ENCODE assay signal across 9 cellular contexts in genomic region chr7:155300641-155301452, GRCh38. TPM values are rescaled to one million over a fixed set of nuclear protein-coding genes. Genes with fewer than 3 reads are reported as not detected.
DNase-seq lines count a peak whose midpoint lies in the region; ATAC-seq and TF ChIP-seq lines count a peak whose summit lies in the region.
"Had no signal": no experiment of that assay in that cellular context is flagged by ENCODE, and none has a peak within 500 bp of the region (broad histone marks: within the 10 kb centered on the region; RNA-seq: fewer than 3 reads in every experiment).

No MANE protein-coding gene starts in this region.

- H3K27ac ChIP-seq in trophoblast cell (ENCODE audit: low read depth, low read length) (no peak overlapping the region), right cardiac atrium (ENCODE audit: low read length) (no peak overlapping the region)

- H3K23ac ChIP-seq in trophoblast cell (ENCODE audit: low read length) = no peak overlapping the region

- H3K4ac ChIP-seq in trophoblast cell (ENCODE audit: low read depth, low read length) = peak overlapping the region; percentile 43

- no peak overlapping the region for H2BK120ac ChIP-seq in trophoblast cell (ENCODE audit: insufficient read depth, low read length, poor library complexity)

- no peak overlapping the region for H4K8ac ChIP-seq in trophoblast cell (ENCODE audit: low read depth, low read length)

- TF ChIP-seq CTCF in endothelial cell (IDR thresholded peaks at IDR 0.05; ENCODE audit: unreplicated experiment) = no peak

- H3K4me3 Mint-ChIP-seq in T-cell = peak overlapping the region; percentile 20 to 75 (median 40)
- peak overlapping the region; percentile 47 for H3K4me3 Mint-ChIP-seq in endothelial cell (ENCODE audit: unreplicated experiment)

- no peak overlapping the region for H2AFZ ChIP-seq in trophoblast cell (ENCODE audit: insufficient read depth, low read length, poor library complexity)

- H2BK5ac ChIP-seq in trophoblast cell (ENCODE audit: low read depth, low read length, poor library complexity) = no peak overlapping the region

- no peak overlapping the region for H2BK12ac ChIP-seq in trophoblast cell (ENCODE audit: low read length)

- peaks cover 12 to 16% of the 10 kb centered on the region in 2 experiments for H3K4me1 ChIP-seq in trophoblast cell (ENCODE audit: control insufficient read depth in 1 of 2, insufficient read depth in 2 of 2, low read length in 2 of 2)
- H3K4me1 ChIP-seq in right cardiac atrium (ENCODE audit: control insufficient read depth, insufficient read depth, low read length) = peaks cover 4% of the 10 kb centered on the region

- H3K9me3 ChIP-seq in trophoblast cell (ENCODE audit: insufficient read depth, low read depth, low read length) (peaks cover 2% of the 10 kb centered on the region), right cardiac atrium (ENCODE audit: control insufficient read depth, low read length) (no peaks in the 10 kb centered on the region)

- H4K91ac ChIP-seq in trophoblast cell (ENCODE audit: low read depth, low read length) = no peak overlapping the region

- no peak overlapping the region for H2AK5ac ChIP-seq in trophoblast cell (ENCODE audit: low read length)

- H3K27me3 ChIP-seq in trophoblast cell (ENCODE audit: insufficient read depth, low read length) (no peaks in the 10 kb centered on the region), right cardiac atrium (ENCODE audit: control insufficient read depth, insufficient read depth) (no peaks in the 10 kb centered on the region)

- peak overlapping the region; percentile 92 for H3K4me3 ChIP-seq in GM08714 (ENCODE audit: low read length)
- no peak overlapping the region for H3K4me3 ChIP-seq in trophoblast cell (ENCODE audit: low read depth, low read length)
- H3K4me3 ChIP-seq in right cardiac atrium (ENCODE audit: low read length) = no peak overlapping the region

- POLR2A ChIA-PET in T-cell (lab: Charles Lee) = no interaction called here
- POLR2A ChIA-PET in HEK293T (lab: Yijun Ruan, JAX) = interaction anchor here (1.5 kb wide), 1 partner anchor 94 kb away, joined by 6 read pairs; no protein-coding TSS in a partner anchor

- H3K36me3 Mint-ChIP-seq in T-cell = peaks cover 34% of the 10 kb centered on the region
- H3K36me3 Mint-ChIP-seq in endothelial cell (ENCODE audit: low read depth, unreplicated experiment) = peaks cover 36% of the 10 kb centered on the region

- intact Hi-C loops in right cardiac atrium (cut with DNase I) = no loop called here

- no CpG with 5 or more reads among the region's 11 CpGs for WGBS in trophoblast cell (ENCODE audit: extremely low coverage, insufficient coverage, insufficient read length)
- 58% methylated on average over 11 of the region's 11 CpGs for WGBS in right cardiac atrium

- DNase-seq in T-cell (peak in 8 of 34 experiments; percentile 3 to 34 (median 10)), endothelial cell (ENCODE audit: low spot score) (no peak), trophoblast cell (no peak), H4 (ENCODE audit: low spot score) (no peak), HEK293T (ENCODE audit: extremely low spot score) (no peak), amniotic stem cell (lab: John Stamatoyannopoulos, UW) (no peak), right cardiac atrium (no peak)
- DNase-seq: NCI-H82 had no signal

- peaks cover 16 to 27% of the 10 kb centered on the region in 2 experiments for H3K36me3 ChIP-seq in trophoblast cell (ENCODE audit: control insufficient read depth in 1 of 2, insufficient read depth in 2 of 2, low read length in 2 of 2)

- H3K27me3 Mint-ChIP-seq in T-cell = no peaks in the 10 kb centered on the region
- peaks cover 3% of the 10 kb centered on the region for H3K27me3 Mint-ChIP-seq in endothelial cell (ENCODE audit: unreplicated experiment)

- H3K79me1 ChIP-seq in trophoblast cell (ENCODE audit: low read length) = peaks cover 18% of the 10 kb centered on the region

- H3K14ac ChIP-seq in trophoblast cell (ENCODE audit: low read length) = no peak overlapping the region

- H3K27ac Mint-ChIP-seq in T-cell (peak overlapping the region; percentile 86 to 94), endothelial cell (ENCODE audit: unreplicated experiment) (no peak overlapping the region)

- H3K18ac ChIP-seq in trophoblast cell (ENCODE audit: low read length) = no peak overlapping the region

- H4K12ac ChIP-seq in trophoblast cell (ENCODE audit: low read depth, low read length) = no peak overlapping the region

- H3K9me3 Mint-ChIP-seq in T-cell = no peaks in the 10 kb centered on the region
- no peaks in the 10 kb centered on the region for H3K9me3 Mint-ChIP-seq in endothelial cell (ENCODE audit: unreplicated experiment)

- H3K9ac ChIP-seq in trophoblast cell (ENCODE audit: low read length) = no peak overlapping the region

- peaks cover 42 to 44% (median 44%) of the 10 kb centered on the region in 3 donors for H3K4me1 Mint-ChIP-seq in T-cell
- H3K4me1 Mint-ChIP-seq in endothelial cell (ENCODE audit: unreplicated experiment) = peaks cover 33% of the 10 kb centered on the region

- H3K79me2 ChIP-seq in trophoblast cell (ENCODE audit: control insufficient read depth, insufficient read depth, low read length, poor library complexity) = peaks cover 14% of the 10 kb centered on the region

- H3K4me2 ChIP-seq in trophoblast cell (ENCODE audit: low read length) = no peak overlapping the region

- CTCF ChIA-PET in T-cell (lab: Charles Lee) (interaction anchor here (0.6 to 4.8 kb wide), 3 partner anchors 44 to 373 kb away, joined by 4 to 33 read pairs (median 21); no protein-coding TSS in a partner anchor), HEK293T (lab: Yijun Ruan, JAX) (no interaction called here)

- ATAC-seq in T-cell (replicated peaks in 1 of 4) = no peak
- ATAC-seq in right cardiac atrium = no peak

TF ChIP-seq in HEK293T, 16 proteins besides CTCF, POLR2A, EP300 and RAD21:
- TF ChIP-seq CTBP1 (IDR thresholded peaks at IDR 0.05; ENCODE audit: borderline replicate concordance) = no peak
- TF ChIP-seq TARDBP (IDR thresholded peaks at IDR 0.05) = no peak
- no peak for TF ChIP-seq NFRKB (IDR thresholded peaks at IDR 0.05)
- no peak for TF ChIP-seq FOXA1 (IDR thresholded peaks at IDR 0.05)
- no peak for TF ChIP-seq ARNT (IDR thresholded peaks at IDR 0.05)
- no peak for TF ChIP-seq LEF1 (IDR thresholded peaks at IDR 0.05; ENCODE audit: borderline replicate concordance)
- no peak for TF ChIP-seq BHLHE40 (IDR thresholded peaks at IDR 0.05; ENCODE audit: borderline replicate concordance)
- TF ChIP-seq ZNF384 (IDR thresholded peaks at IDR 0.05) = no peak
- TF ChIP-seq L3MBTL2 (conservative IDR thresholded peaks at IDR 0.05) = no peak
- no peak for TF ChIP-seq ELF4 (IDR thresholded peaks at IDR 0.05)
- TF ChIP-seq FOXM1 (IDR thresholded peaks at IDR 0.05; ENCODE audit: borderline replicate concordance) = no peak
TF ChIP-seq in HEK293T: peak in this region for 0.

RNA-seq across cellular contexts. Expression of gene INSIG1, which starts 3.2 kb away (rescaled TPM):
- 10 to 100 TPM; 38.0 to 47.3 (median 42.4) TPM for total RNA-seq in T-cell
- 53.1 TPM for total RNA-seq in endothelial cell (ENCODE audit: unreplicated experiment)
- 182 and 192 TPM in 2 replicates for polyA plus RNA-seq in trophoblast cell (2013)
- total RNA-seq in H4 (2014; rRNA removed; shearing (Covaris generic)) = 183 and 213 TPM in 2 replicates
- 10 to 100 TPM; 14.1 to 19.6 (median 15.5) TPM for total RNA-seq in right cardiac atrium
- 21.5 TPM for polyA plus RNA-seq in right cardiac atrium
